13 cellular contexts compared by ENCODE assay signal in genomic region chrX:47648376-47648775, GRCh38. TPM values are rescaled to one million over a fixed set of nuclear protein-coding genes. Genes with fewer than 3 reads are reported as not detected.
DNase-seq lines count a peak whose midpoint lies in the region; ATAC-seq and TF ChIP-seq lines count a peak whose summit lies in the region.
"Had no signal": no experiment of that assay in that cellular context is flagged by ENCODE, and none has a peak within 500 bp of the region (broad histone marks: within the 10 kb centered on the region; RNA-seq: fewer than 3 reads in every experiment).

No MANE protein-coding gene starts in this region.

- H3K27ac Mint-ChIP-seq in activated T-cell treated with anti-CD3 and anti-CD28 coated beads, Interleukin-2, amount 50 U/mL, for 72 hours, result peak overlapping the region; percentile 86
- peak overlapping the region; percentile 93 for H3K27ac Mint-ChIP-seq in T-helper 1 cell treated with Interleukin-12 subunit alpha and Interleukin-12 subunit beta and Interleukin-4 antibody, amounts not matched to agents 30 μg/mL and 1 μg/mL, for 36 hours
- H3K27ac Mint-ChIP-seq in endothelial cell (ENCODE audit: unreplicated experiment), result no peak overlapping the region
- peak overlapping the region; percentile 96 for H3K27ac Mint-ChIP-seq in stimulated activated memory B cell treated with anti-CD40 and anti-IgM and Interleukin-4, amounts not matched to agents 10 μg/mL and 1 μg/mL and 100 μg/mL, for 72 hours

- ATAC-seq in activated T-cell treated with anti-CD3 and anti-CD28 coated beads, Interleukin-2, amount 50 U/mL, for 72 hours (replicated peaks in 1 of 2), result no peak
- ATAC-seq in stimulated activated memory B cell treated with anti-CD40 and anti-IgM and Interleukin-4, amounts not matched to agents 10 μg/mL and 1 μg/mL and 100 μg/mL, for 72 hours, result no peak
- no peak for ATAC-seq in HG03108 (IDR thresholded peaks at IDR 0.05; ENCODE audit: unreplicated experiment)
- ATAC-seq: esophagus mucosa had no signal

- peaks cover 10 to 14% of the 10 kb centered on the region in 2 donors for H3K36me3 Mint-ChIP-seq in activated T-cell treated with anti-CD3 and anti-CD28 coated beads, Interleukin-2, amount 50 U/mL, for 72 hours (ENCODE audit: insufficient read depth in 2 of 2)
- peaks cover 35% of the 10 kb centered on the region for H3K36me3 Mint-ChIP-seq in T-helper 1 cell treated with Interleukin-12 subunit alpha and Interleukin-12 subunit beta and Interleukin-4 antibody, amounts not matched to agents 30 μg/mL and 1 μg/mL, for 36 hours (ENCODE audit: low read depth)
- peaks cover 12% of the 10 kb centered on the region for H3K36me3 Mint-ChIP-seq in endothelial cell (ENCODE audit: low read depth, unreplicated experiment)
- H3K36me3 Mint-ChIP-seq in stimulated activated memory B cell treated with anti-CD40 and anti-IgM and Interleukin-4, amounts not matched to agents 10 μg/mL and 1 μg/mL and 100 μg/mL, for 72 hours, result peaks cover 46% of the 10 kb centered on the region

- peaks cover 11% of the 10 kb centered on the region for H3K27me3 Mint-ChIP-seq in activated T-cell treated with anti-CD3 and anti-CD28 coated beads, Interleukin-2, amount 50 U/mL, for 72 hours (ENCODE audit: low read depth)
- no peaks in the 10 kb centered on the region for H3K27me3 Mint-ChIP-seq in T-helper 1 cell treated with Interleukin-12 subunit alpha and Interleukin-12 subunit beta and Interleukin-4 antibody, amounts not matched to agents 30 μg/mL and 1 μg/mL, for 36 hours (ENCODE audit: low read depth)
- H3K27me3 Mint-ChIP-seq in endothelial cell (ENCODE audit: unreplicated experiment), result peaks cover 4% of the 10 kb centered on the region
- H3K27me3 Mint-ChIP-seq in stimulated activated memory B cell treated with anti-CD40 and anti-IgM and Interleukin-4, amounts not matched to agents 10 μg/mL and 1 μg/mL and 100 μg/mL, for 72 hours, result no peaks in the 10 kb centered on the region

- no peak for DNase-seq in activated T-cell treated with anti-CD3 and anti-CD28 coated beads, Interleukin-2, amount 50 U/mL, for 72 hours
- no peak for DNase-seq in activated T-cell treated with anti-CD3 and anti-CD28 coated beads, Interleukin-2, amount 50 U/mL, for 1 hour
- no peak for DNase-seq in endothelial cell (ENCODE audit: low spot score)
- DNase-seq in NCI-H226, result no peak
- no peak for DNase-seq in COLO668 (lab: John Stamatoyannopoulos, UW; ENCODE audit: unreplicated experiment)
- DNase-seq: activated CD4-positive, alpha-beta T cell treated with anti-CD3 and anti-CD28 coated beads, Interleukin-2, amount 50 U/mL, for 48 hours; AML-193; NCI-H69; substantia nigra had no signal

- H3K9me3 Mint-ChIP-seq in activated T-cell treated with anti-CD3 and anti-CD28 coated beads, Interleukin-2, amount 50 U/mL, for 72 hours, result no peaks in the 10 kb centered on the region
- H3K9me3 Mint-ChIP-seq in T-helper 1 cell treated with Interleukin-12 subunit alpha and Interleukin-12 subunit beta and Interleukin-4 antibody, amounts not matched to agents 30 μg/mL and 1 μg/mL, for 36 hours, result no peaks in the 10 kb centered on the region
- no peaks in the 10 kb centered on the region for H3K9me3 Mint-ChIP-seq in endothelial cell (ENCODE audit: unreplicated experiment)
- H3K9me3 Mint-ChIP-seq in stimulated activated memory B cell treated with anti-CD40 and anti-IgM and Interleukin-4, amounts not matched to agents 10 μg/mL and 1 μg/mL and 100 μg/mL, for 72 hours, result no peaks in the 10 kb centered on the region

- peaks cover 35% of the 10 kb centered on the region for H3K4me1 Mint-ChIP-seq in activated T-cell treated with anti-CD3 and anti-CD28 coated beads, Interleukin-2, amount 50 U/mL, for 72 hours (ENCODE audit: low read depth)
- peaks cover 50% of the 10 kb centered on the region for H3K4me1 Mint-ChIP-seq in T-helper 1 cell treated with Interleukin-12 subunit alpha and Interleukin-12 subunit beta and Interleukin-4 antibody, amounts not matched to agents 30 μg/mL and 1 μg/mL, for 36 hours (ENCODE audit: low read depth)
- peaks cover 19% of the 10 kb centered on the region for H3K4me1 Mint-ChIP-seq in endothelial cell (ENCODE audit: unreplicated experiment)
- H3K4me1 Mint-ChIP-seq in stimulated activated memory B cell treated with anti-CD40 and anti-IgM and Interleukin-4, amounts not matched to agents 10 μg/mL and 1 μg/mL and 100 μg/mL, for 72 hours, result peaks cover 49% of the 10 kb centered on the region

- peak overlapping the region; percentile 89 to 92 for H3K4me3 Mint-ChIP-seq in activated T-cell treated with anti-CD3 and anti-CD28 coated beads, Interleukin-2, amount 50 U/mL, for 72 hours
- H3K4me3 Mint-ChIP-seq in T-helper 1 cell treated with Interleukin-12 subunit alpha and Interleukin-12 subunit beta and Interleukin-4 antibody, amounts not matched to agents 30 μg/mL and 1 μg/mL, for 36 hours, result peak overlapping the region; percentile 93
- H3K4me3 Mint-ChIP-seq in endothelial cell (ENCODE audit: unreplicated experiment), result peak overlapping the region; percentile 74
- H3K4me3 Mint-ChIP-seq in stimulated activated memory B cell treated with anti-CD40 and anti-IgM and Interleukin-4, amounts not matched to agents 10 μg/mL and 1 μg/mL and 100 μg/mL, for 72 hours, result peak overlapping the region; percentile 56

- TF ChIP-seq CTCF in endothelial cell (IDR thresholded peaks at IDR 0.05; ENCODE audit: unreplicated experiment), result no peak

RNA-seq across cellular contexts. Expression of gene ELK1, which starts 2.0 kb away (rescaled TPM):
- 10 to 100 TPM; 82.7 to 84.9 TPM for total RNA-seq in activated T-cell treated with anti-CD3 and anti-CD28 coated beads, Interleukin-2, amount 50 U/mL, for 72 hours
- total RNA-seq in endothelial cell (ENCODE audit: unreplicated experiment), result 29.4 TPM

RNA-seq across cellular contexts. Expression of gene UXT, which starts 10.6 kb away (rescaled TPM):
- total RNA-seq in activated T-cell treated with anti-CD3 and anti-CD28 coated beads, Interleukin-2, amount 50 U/mL, for 72 hours, result 100 to 1,000 TPM; 173 to 205 TPM
- 76.5 TPM for total RNA-seq in endothelial cell (ENCODE audit: unreplicated experiment)

RNA-seq across cellular contexts. Expression of gene CFP, which starts 18.6 kb away (rescaled TPM):
- 1 to 10 TPM; 6.4 to 9.5 TPM for total RNA-seq in activated T-cell treated with anti-CD3 and anti-CD28 coated beads, Interleukin-2, amount 50 U/mL, for 72 hours
- 27.5 TPM for total RNA-seq in endothelial cell (ENCODE audit: unreplicated experiment)

RNA-seq across cellular contexts. Expression of gene SYN1, which starts 28.7 kb away (rescaled TPM):
- total RNA-seq in activated T-cell treated with anti-CD3 and anti-CD28 coated beads, Interleukin-2, amount 50 U/mL, for 72 hours, result 1 to 10 TPM in 1 of 2 donors, under 1 TPM in 1; 0.67 to 2.0 TPM
- total RNA-seq in endothelial cell (ENCODE audit: unreplicated experiment), result 2.9 TPM
